ENCODE assay signal across 8 cellular contexts in the genomic region with DNA sequence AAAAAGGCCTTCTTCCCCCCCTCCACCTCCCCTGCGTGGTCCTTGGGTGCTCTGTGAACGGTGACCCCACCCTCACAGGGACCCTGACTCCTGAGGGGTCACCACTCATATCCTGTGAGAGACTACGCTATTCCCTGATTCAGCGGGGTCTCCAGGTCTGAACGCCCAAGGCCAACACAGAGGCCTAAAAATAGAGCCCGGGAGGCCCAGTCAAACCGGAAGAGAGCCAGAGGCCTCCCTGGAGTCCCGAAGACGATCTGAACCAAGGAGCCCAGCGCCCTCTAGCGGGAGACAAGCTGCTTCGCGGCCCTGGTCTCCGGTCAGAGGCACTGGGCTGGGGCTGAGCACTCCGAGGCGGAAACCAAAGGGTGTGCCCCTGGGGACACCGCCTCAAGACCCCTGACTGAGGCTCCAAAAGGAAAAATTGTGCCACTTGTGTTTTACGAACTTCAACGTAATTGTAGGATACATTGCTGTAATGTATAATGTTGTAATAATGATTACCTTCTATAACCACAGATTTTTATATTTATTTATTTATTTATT. TPM values are rescaled to one million over a fixed set of nuclear protein-coding genes. Genes with fewer than 3 reads are reported as not detected.
DNase-seq lines count a peak whose midpoint lies in the region; ATAC-seq, FAIRE-seq and TF ChIP-seq lines count a peak whose summit lies in the region.

No MANE protein-coding gene starts in this region.

- H3K4me1 Mint-ChIP-seq in mesothelial cell of epicardium: peaks cover 13% of the 10 kb centered on the region

- H3K9me3 Mint-ChIP-seq in mesothelial cell of epicardium: no peaks in the 10 kb centered on the region

- TF ChIP-seq EP300 in H1 (IDR thresholded peaks at IDR 0.05; ENCODE audit: borderline replicate concordance in 1 of 2, low read depth in 2 of 2, low read length in 2 of 2): peak in 1 of 2 experiments; percentile 62; a peak in 1 of 3 replicates

- peak overlapping the region; percentile 92; the same call in 1 of the 2 replicates for H2BK12ac ChIP-seq in H1 (ENCODE audit: low read depth, low read length)

- in situ Hi-C loops in Caki2 (cut with HindIII; ENCODE audit: low pct_unique_long_range_greater_than_20kb, low sequenced_read_pairs): no loop called here

- H3K4me2 ChIP-seq in H1 (ENCODE audit: insufficient read depth in 1 of 2, low read depth in 2 of 2, low read length in 2 of 2): peak overlapping the region in 1 of 2 experiments; percentile 47; a peak in 2 of 4 replicates

- no peak overlapping the region for H3K9ac ChIP-seq in H1 (replicated peaks in 1 of 4; ENCODE audit: extremely low read depth in 1 of 4, low read depth in 3 of 4, low read length in 3 of 4)

- H3K79me1 ChIP-seq in H1 (ENCODE audit: low read depth, low read length): no peaks in the 10 kb centered on the region

- peak overlapping the region; percentile 87 for H3K4ac ChIP-seq in H1 (replicated peaks; ENCODE audit: insufficient read length, low read depth, low read length)

- no peak overlapping the region for H2AK5ac ChIP-seq in H1 (ENCODE audit: low read depth, low read length)

- H3K23ac ChIP-seq in H1 (ENCODE audit: insufficient read length): no peak overlapping the region

- no peaks in the 10 kb centered on the region for H3K36me3 ChIP-seq in H1 (ENCODE audit: control insufficient read depth in 2 of 4, insufficient read depth in 4 of 4, low read length in 3 of 4)

- peak overlapping the region; percentile 83 for H3K27ac Mint-ChIP-seq in mesothelial cell of epicardium

- TF ChIP-seq CTCF in H1 (IDR thresholded peaks at IDR 0.05; ENCODE audit: control extremely low read depth in 1 of 3, insufficient read depth in 1 of 3, low read depth in 1 of 3, low read length in 3 of 3): peak; percentile 91 to 96 (median 94)
- TF ChIP-seq CTCF in mesothelial cell of epicardium (IDR thresholded peaks at IDR 0.05; ENCODE audit: unreplicated experiment): peak; percentile 92

- no peak overlapping the region for H4K5ac ChIP-seq in H1 (ENCODE audit: insufficient read length, low read depth, low read length)

- no peaks in the 10 kb centered on the region for H3K36me3 Mint-ChIP-seq in mesothelial cell of epicardium

- H4K8ac ChIP-seq in H1 (ENCODE audit: extremely low read depth, insufficient read depth, low read length): peak overlapping the region; percentile 87; the same call in 1 of the 2 replicates

- no peaks in the 10 kb centered on the region for H3K27me3 Mint-ChIP-seq in mesothelial cell of epicardium (ENCODE audit: low read depth)

- 0 out of 2 replicates have a peak overlapping the region, but pooled peaks have one; percentile 44 for H2BK5ac ChIP-seq in H1 (ENCODE audit: low read depth, low read length)

- H3K14ac ChIP-seq in H1 (ENCODE audit: insufficient read length): no peak overlapping the region

- no peak overlapping the region for H3K56ac ChIP-seq in H1 (replicated peaks; ENCODE audit: insufficient read length, low read depth, low read length)

- H2AFZ ChIP-seq in H1 (ENCODE audit: low read length): peak overlapping the region; percentile 98

- H2BK20ac ChIP-seq in H1 (ENCODE audit: low read length): no peak overlapping the region

- H4K20me1 ChIP-seq in H1 (replicated peaks in 1 of 2; ENCODE audit: control insufficient read depth in 1 of 2, insufficient read depth in 2 of 2, low read length in 2 of 2): no peaks in the 10 kb centered on the region

- CTCF ChIA-PET in H1 (lab: Charles Lee; ENCODE audit: partially characterized antibody): interaction anchor here (0.7 to 8.6 kb wide), 22 partner anchors 10 to 496 kb away, joined by 3 to 184 read pairs (median 4); no protein-coding TSS in a partner anchor

- H2BK120ac ChIP-seq in H1 (replicated peaks; ENCODE audit: low read depth, low read length): peak overlapping the region; percentile 44

- peak; percentile 96 to 100 for TF ChIP-seq RAD21 in H1 (IDR thresholded peaks at IDR 0.05 in 1 of 2, conservative IDR thresholded peaks at IDR 0.05 in 1 of 2; ENCODE audit: low read depth in 2 of 2, low read length in 2 of 2)

- H3K27me3 ChIP-seq in H1 (replicated peaks in 1 of 4; ENCODE audit: control insufficient read depth in 3 of 4, extremely low read depth in 1 of 4, insufficient read depth in 3 of 4, low read length in 3 of 4): no peaks in the 10 kb centered on the region

- H3K9me3 ChIP-seq in H1 (ENCODE audit: insufficient read depth in 2 of 2, low read depth in 1 of 2, low read length in 1 of 2): no peaks in the 10 kb centered on the region

- H3K4me3 Mint-ChIP-seq in mesothelial cell of epicardium: no peak overlapping the region

- H3K27ac ChIP-seq in H1 (ENCODE audit: low read depth, low read length): no peak overlapping the region

- POLR2A ChIA-PET in H1 (lab: Charles Lee; ENCODE audit: partially characterized antibody): no interaction called here

- H3K4me1 ChIP-seq in H1 (replicated peaks in 1 of 4; ENCODE audit: control insufficient read depth in 3 of 4, insufficient read depth in 4 of 4, low read length in 3 of 4): no peaks in the 10 kb centered on the region; a peak in 2 of 7 replicates

- peak; percentile 93 for ATAC-seq in GM21447 (IDR thresholded peaks at IDR 0.05; ENCODE audit: unreplicated experiment)

- no peak for TF ChIP-seq POLR2A in H1 (IDR thresholded peaks at IDR 0.05; ENCODE audit: control extremely low read depth in 1 of 2, low read depth in 2 of 2, low read length in 2 of 2)

- FAIRE-seq in H1 (lab: Jason Lieb, UNC): no peak

- H3K18ac ChIP-seq in H1 (ENCODE audit: extremely low read depth, low read length): no peak overlapping the region; the same call in 1 of the 2 replicates

- DNase-seq in Caki2 (ENCODE audit: low read depth): peak; percentile 52
- peak in 74 of 76 experiments; percentile 42 to 95 (median 88) for DNase-seq in HUDEP-2 (lab: John Stamatoyannopoulos, UW; ENCODE audit: unreplicated experiment in 76 of 76)
- DNase-seq in NK-92 (lab: John Stamatoyannopoulos, UW; ENCODE audit: unreplicated experiment): peak; percentile 36
- DNase-seq in activated CD8-positive, alpha-beta memory T cell treated with anti-CD3 and anti-CD28 coated beads for 1 hour (ENCODE audit: extremely low read depth in 1 of 2, low read depth in 1 of 2): peak; percentile 90 to 92
- DNase-seq in H1 (ENCODE audit: low read depth in 1 of 2, low spot score in 2 of 2): peak; percentile 78 to 97
- DNase-seq in mesothelial cell of epicardium (ENCODE audit: low spot score in 2 of 2, unreplicated experiment in 2 of 2): peak; percentile 92 to 96
- peak; percentile 92 for DNase-seq in stimulated activated CD8-positive, alpha-beta memory T cell treated with anti-CD3 and anti-CD28 coated beads, Interleukin-15, amount 100 ng/mL, for 1 hour (ENCODE audit: low read depth)

- 20% methylated on average over 17 of the region's 19 CpGs; no CpG with 5 or more reads in 1 of the 2 experiments for WGBS in H1 (ENCODE audit: extremely low coverage in 1 of 2, insufficient coverage in 1 of 2, insufficient read length in 1 of 2, insufficient replicate concordance in 2 of 2, low coverage in 1 of 2, low lambda C conversion rate in 2 of 2, missing lambda C conversion rate in 1 of 2), 2 experiments

- no peaks in the 10 kb centered on the region for H3K79me2 ChIP-seq in H1 (ENCODE audit: control insufficient read depth in 1 of 2, insufficient read depth in 2 of 2, low read length in 2 of 2)

- no peaks in the 10 kb centered on the region for H3K23me2 ChIP-seq in H1 (ENCODE audit: low read depth, low read length)

- no peak overlapping the region for H3K4me3 ChIP-seq in H1 (ENCODE audit: extremely low read depth in 1 of 4, insufficient read depth in 2 of 4, low read depth in 3 of 4, low read length in 4 of 4)

- H2BK15ac ChIP-seq in H1 (ENCODE audit: low read length): no peak overlapping the region; the same call in 1 of the 2 replicates

- peak overlapping the region; percentile 22 for H4K91ac ChIP-seq in H1 (replicated peaks; ENCODE audit: insufficient read length, low read length)

TF ChIP-seq in H1, 55 proteins besides CTCF, POLR2A, EP300 and RAD21 (continues in another document):
- TF ChIP-seq YY1 (IDR thresholded peaks at IDR 0.05; ENCODE audit: low read depth, low read length): peak; percentile 29; the same call in 1 of the 2 replicates
- TF ChIP-seq CHD2 (IDR thresholded peaks at IDR 0.05; ENCODE audit: low read length): no peak
- TF ChIP-seq BACH1 (IDR thresholded peaks at IDR 0.05; ENCODE audit: low read length): no peak
- no peak for TF ChIP-seq RXRA (IDR thresholded peaks at IDR 0.05; ENCODE audit: insufficient read depth, low read depth, low read length)
- TF ChIP-seq TEAD4 (IDR thresholded peaks at IDR 0.05; ENCODE audit: low read depth, low read length): no peak
- no peak for TF ChIP-seq RNF2 (IDR thresholded peaks at IDR 0.05; ENCODE audit: borderline replicate concordance, low read depth, low read length, missing control alignments, poor library complexity, severe bottlenecking)
- TF ChIP-seq CTBP2 (IDR thresholded peaks at IDR 0.05; ENCODE audit: borderline replicate concordance, insufficient read depth, insufficient read length, low read length): no peak
- TF ChIP-seq CEBPB (IDR thresholded peaks at IDR 0.05; ENCODE audit: low read depth, low read length): no peak
- 0 out of 2 replicates have a peak, but pooled peaks have one; percentile 24 for TF ChIP-seq TBP (IDR thresholded peaks at IDR 0.05; ENCODE audit: low read depth, low read length)
- no peak for TF ChIP-seq CREB1 (IDR thresholded peaks at IDR 0.05)
- TF ChIP-seq, protein P1, sequence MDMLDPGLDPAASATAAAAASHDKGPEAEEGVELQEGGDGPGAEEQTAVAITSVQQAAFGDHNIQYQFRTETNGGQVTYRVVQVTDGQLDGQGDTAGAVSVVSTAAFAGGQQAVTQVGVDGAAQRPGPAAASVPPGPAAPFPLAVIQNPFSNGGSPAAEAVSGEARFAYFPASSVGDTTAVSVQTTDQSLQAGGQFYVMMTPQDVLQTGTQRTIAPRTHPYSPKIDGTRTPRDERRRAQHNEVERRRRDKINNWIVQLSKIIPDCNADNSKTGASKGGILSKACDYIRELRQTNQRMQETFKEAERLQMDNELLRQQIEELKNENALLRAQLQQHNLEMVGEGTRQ (IDR thresholded peaks at IDR 0.05; ENCODE audit: low read length): no peak
- peak; percentile 45; the same call in 1 of the 2 replicates for TF ChIP-seq GABPA (IDR thresholded peaks at IDR 0.05; ENCODE audit: borderline replicate concordance, insufficient read depth, low read length)

RNA-seq across cellular contexts. Expression of a gene that starts 42.4 kb away (rescaled TPM):
- total RNA-seq in Caki2 (2014; rRNA removed; shearing (Covaris generic); ENCODE audit: low replicate concordance): 52.1 and 62.3 TPM in 2 replicates
- total RNA-seq in H1 (2021; fragmentation: NEBNext Ultra II Directional; extraction: Animal tissue kit (Norgen Biotek cat#: 25700)): 21.9 and 22.9 TPM in 2 replicates
- polyA plus RNA-seq in H1 (2011; rRNA removed): 29.0 and 29.6 TPM in 2 replicates
- 21.9 TPM for polyA plus RNA-seq in H1 (2011; cell fraction: cytosol; rRNA removed)
- 46.5 TPM for polyA plus RNA-seq in H1 (2011; cell fraction: nucleus; rRNA removed)
- 17.0 to 23.1 TPM (median 20.1 TPM) in 4 replicates for polyA plus RNA-seq in H1 (2012, experiment 1 of 2)
- polyA plus RNA-seq in H1 (2012, experiment 2 of 2): 15.4 TPM
- 22.7 TPM for polyA plus RNA-seq in H1 (2013, experiment 1 of 2)
- 21.2 TPM for polyA plus RNA-seq in H1 (2013, experiment 2 of 2)
- polyA minus RNA-seq in H1 (2011; rRNA and poly(A)+ RNA removed): 37.4 and 41.1 TPM in 2 replicates
- polyA minus RNA-seq in H1 (2011; cell fraction: cytosol; rRNA and poly(A)+ RNA removed): 15.6 TPM
- polyA minus RNA-seq in H1 (2011; cell fraction: nucleus; rRNA and poly(A)+ RNA removed): 26.2 TPM
- total RNA-seq in mesothelial cell of epicardium: 12.4 to 14.0 TPM (median 13.4 TPM) in 3 replicates

Comparison
In these comparisons a context has a peak if more than half of its experiments do, and no peak if none do; other contexts are left out.
1. DNase-seq: peak in every context shown above with its lines; median percentile 94 in mesothelial cell of epicardium; 92 in stimulated activated CD8-positive, alpha-beta memory T cell treated with anti-CD3 and anti-CD28 coated beads, Interleukin-15, amount 100 ng/mL, for 1 hour; 91 in activated CD8-positive, alpha-beta memory T cell treated with anti-CD3 and anti-CD28 coated beads for 1 hour; 88 in HUDEP-2; 88 in H1; 52 in Caki2; 36 in NK-92.